In genomic region chr6:110816677-110817076, GRCh38 we compare ENCODE assay signal across 8 cellular contexts. TPM values are rescaled to one million over a fixed set of nuclear protein-coding genes. Genes with fewer than 3 reads are reported as not detected.
A peak's percentile ranks its signal among the peaks of the same experiment; 100 is the strongest.
DNase-seq lines count a peak whose midpoint lies in the region; ATAC-seq and TF ChIP-seq lines count a peak whose summit lies in the region.

No MANE protein-coding gene starts in this region.

- peaks cover 5% of the 10 kb centered on the region for H3K36me3 Mint-ChIP-seq in activated CD8-positive, alpha-beta memory T cell treated with anti-CD3 and anti-CD28 coated beads, Interleukin-2, amount 10 ng/mL, durations not matched to agents 7 days and 5 days

- peaks cover 41% of the 10 kb centered on the region for H3K79me2 ChIP-seq in OCI-LY7 (ENCODE audit: insufficient read depth, low read depth, low read length)

- peak overlapping the region; percentile 100 for H3K27ac Mint-ChIP-seq in activated CD8-positive, alpha-beta memory T cell treated with anti-CD3 and anti-CD28 coated beads, Interleukin-2, amount 10 ng/mL, durations not matched to agents 7 days and 5 days
- H3K27ac Mint-ChIP-seq in stimulated activated naive CD8-positive, alpha-beta T cell treated with anti-CD3 and anti-CD28 coated beads, Interleukin-15, amount 100 ng/mL, for 72 hours: peak overlapping the region; percentile 21 to 98

- H3K4me1 Mint-ChIP-seq in activated CD8-positive, alpha-beta memory T cell treated with anti-CD3 and anti-CD28 coated beads, Interleukin-2, amount 10 ng/mL, durations not matched to agents 7 days and 5 days: peaks cover 51% of the 10 kb centered on the region
- H3K4me1 Mint-ChIP-seq in stimulated activated naive CD8-positive, alpha-beta T cell treated with anti-CD3 and anti-CD28 coated beads, Interleukin-15, amount 100 ng/mL, for 72 hours: peaks cover 45% of the 10 kb centered on the region

- BruUV-seq in OCI-LY7 (replicated peaks; lab: Mats Ljungman, UMichigan): no TSS peak

- POLR2A ChIA-PET in OCI-LY7 (lab: Charles Lee): interaction anchor here (0.6 to 4.9 kb wide), 6 partner anchors 17 to 143 kb away, joined by 3 to 69 read pairs (median 6); partner anchors contain the start of gene AMD1

- no peak for ATAC-seq in activated CD8-positive, alpha-beta memory T cell treated with anti-CD3 and anti-CD28 coated beads, Interleukin-2, amount 10 ng/mL, durations not matched to agents 7 days and 5 days
- no peak for ATAC-seq in stimulated activated naive CD8-positive, alpha-beta T cell treated with anti-CD3 and anti-CD28 coated beads, Interleukin-15, amount 100 ng/mL, for 72 hours
- ATAC-seq in GM21737 (IDR thresholded peaks at IDR 0.05; ENCODE audit: unreplicated experiment): no peak

- H3K27me3 ChIP-seq in dorsolateral prefrontal cortex: no peaks in the 10 kb centered on the region

- H3K36me3 ChIP-seq in OCI-LY7 (ENCODE audit: insufficient read depth, low read length): no peaks in the 10 kb centered on the region

- no peaks in the 10 kb centered on the region for H3K9me3 ChIP-seq in OCI-LY7 (ENCODE audit: low read length)

- H3K27ac ChIP-seq in OCI-LY7 (ENCODE audit: low read depth, low read length, poor library complexity, severe bottlenecking) (peak overlapping the region; percentile 87), dorsolateral prefrontal cortex (peak overlapping the region in 41 of 59 donors; percentile 51 to 99 (median 97))

- TF ChIP-seq CTCF in OCI-LY7 (conservative IDR thresholded peaks at IDR 0.05; ENCODE audit: low read length) (no peak), dorsolateral prefrontal cortex (IDR thresholded peaks at IDR 0.05 in 54 of 56, conservative IDR thresholded peaks at IDR 0.05 in 2 of 56; ENCODE audit: low read depth in 1 of 56, partially characterized antibody in 56 of 56) (no peak)

- peak overlapping the region; percentile 92 for H2AFZ ChIP-seq in OCI-LY7 (ENCODE audit: low read length)

- no peaks in the 10 kb centered on the region for H3K27me3 Mint-ChIP-seq in activated CD8-positive, alpha-beta memory T cell treated with anti-CD3 and anti-CD28 coated beads, Interleukin-2, amount 10 ng/mL, durations not matched to agents 7 days and 5 days
- H3K27me3 Mint-ChIP-seq in stimulated activated naive CD8-positive, alpha-beta T cell treated with anti-CD3 and anti-CD28 coated beads, Interleukin-15, amount 100 ng/mL, for 72 hours: no peaks in the 10 kb centered on the region

- H3K9me3 Mint-ChIP-seq in activated CD8-positive, alpha-beta memory T cell treated with anti-CD3 and anti-CD28 coated beads, Interleukin-2, amount 10 ng/mL, durations not matched to agents 7 days and 5 days (ENCODE audit: low read depth): no peaks in the 10 kb centered on the region
- H3K9me3 Mint-ChIP-seq in stimulated activated naive CD8-positive, alpha-beta T cell treated with anti-CD3 and anti-CD28 coated beads, Interleukin-15, amount 100 ng/mL, for 72 hours: no peaks in the 10 kb centered on the region

- CTCF ChIA-PET in activated CD8-positive, alpha-beta memory T cell treated with anti-CD3 and anti-CD28 coated beads, Interleukin-2, amount 10 ng/mL, durations not matched to agents 7 days and 5 days (lab: Charles Lee): interaction anchor here (1.0 to 4.5 kb wide), 4 partner anchors 49 to 134 kb away, joined by 4 to 47 read pairs (median 18); partner anchors contain the start of gene AMD1
- CTCF ChIA-PET in OCI-LY7 (lab: Charles Lee; ENCODE audit: unreplicated experiment): no interaction called here

- peaks cover 29% of the 10 kb centered on the region for H3K4me1 ChIP-seq in OCI-LY7 (ENCODE audit: insufficient read depth, low read length, poor library complexity, severe bottlenecking)

- H3K4me3 ChIP-seq in OCI-LY7 (ENCODE audit: low read depth, low read length, poor library complexity, severe bottlenecking): peak overlapping the region; percentile 78
- peak overlapping the region in 5 of 59 donors; percentile 82 to 100 (median 98) for H3K4me3 ChIP-seq in dorsolateral prefrontal cortex

- DNase-seq in activated CD8-positive, alpha-beta memory T cell treated with anti-CD3 and anti-CD28 coated beads, Interleukin-2, amount 10 ng/mL, durations not matched to agents 7 days and 5 days: peak; percentile 66
- no peak for DNase-seq in activated CD8-positive, alpha-beta memory T cell treated with anti-CD3 and anti-CD28 coated beads, Interleukin-2, amount 50 U/mL, for 4 hours
- DNase-seq in OCI-LY7 (ENCODE audit: low spot score): peak; percentile 43
- no peak for DNase-seq in dorsolateral prefrontal cortex
- DNase-seq in stimulated activated naive CD8-positive, alpha-beta T cell treated with anti-CD3 and anti-CD28 coated beads, Interleukin-15, amount 100 ng/mL, for 72 hours: peak; percentile 12 to 14
- DNase-seq in COLO668 (lab: John Stamatoyannopoulos, UW; ENCODE audit: unreplicated experiment): no peak
- DNase-seq in hippocampal formation (lab: John Stamatoyannopoulos, UW): no peak

- intact Hi-C loops in OCI-LY7 (cut with micrococcal nuclease; ENCODE audit: unreplicated experiment): loop anchor here (10.0 kb wide), 2 partner anchors 168 to 668 kb away; partner anchors contain the start of genes REV3L and RPF2
- intact Hi-C loops in dorsolateral prefrontal cortex (cut with DNase I): loop anchor here (5.0 kb wide), 2 partner anchors 141 to 284 kb away; partner anchors contain the start of gene GTF3C6 (in 2 of the 2)

- H4K20me1 ChIP-seq in OCI-LY7 (ENCODE audit: insufficient read depth, low read length): peaks cover 13% of the 10 kb centered on the region; the same call in 1 of the 2 replicates

- H3K4me3 Mint-ChIP-seq in activated CD8-positive, alpha-beta memory T cell treated with anti-CD3 and anti-CD28 coated beads, Interleukin-2, amount 10 ng/mL, durations not matched to agents 7 days and 5 days: peak overlapping the region; percentile 97
- H3K4me3 Mint-ChIP-seq in stimulated activated naive CD8-positive, alpha-beta T cell treated with anti-CD3 and anti-CD28 coated beads, Interleukin-15, amount 100 ng/mL, for 72 hours: peak overlapping the region; percentile 97 to 100

- H3K4me2 ChIP-seq in OCI-LY7 (ENCODE audit: low read length): peak overlapping the region; percentile 97

- no peaks in the 10 kb centered on the region for H3K9me2 ChIP-seq in OCI-LY7 (ENCODE audit: insufficient read depth, low read length)

RNA-seq across cellular contexts. Expression of gene CDK19, which starts 1.4 kb away (rescaled TPM):
- total RNA-seq in activated CD8-positive, alpha-beta memory T cell treated with anti-CD3 and anti-CD28 coated beads, Interleukin-2, amount 10 ng/mL, durations not matched to agents 7 days and 5 days: 10 to 100 TPM; 27.8 to 29.4 TPM
- total RNA-seq in OCI-LY7 (2014; rRNA removed; shearing (Covaris generic)): 15.4 and 16.3 TPM in 2 replicates
- total RNA-seq in OCI-LY7 (2022): 35.6 and 40.8 TPM in 2 replicates
- total RNA-seq in dorsolateral prefrontal cortex: 100 to 1,000 TPM in 6 of 120 experiments, 10 to 100 TPM in 114; 35.3 to 155 (median 56.4) TPM

RNA-seq across cellular contexts. Expression of gene AMD1, which starts 57.9 kb away (rescaled TPM):
- total RNA-seq in activated CD8-positive, alpha-beta memory T cell treated with anti-CD3 and anti-CD28 coated beads, Interleukin-2, amount 10 ng/mL, durations not matched to agents 7 days and 5 days: 10 to 100 TPM; 71.2 to 85.1 TPM
- total RNA-seq in OCI-LY7 (2014; rRNA removed; shearing (Covaris generic)): 64.2 and 74.3 TPM in 2 replicates
- total RNA-seq in OCI-LY7 (2022) (76.9 and 90.0 TPM in 2 replicates), dorsolateral prefrontal cortex (100 to 1,000 TPM in 69 of 120 experiments, 10 to 100 TPM in 51; 51.8 to 156 (median 104) TPM)

Comparison
In these comparisons a context has a peak if more than half of its experiments do, and no peak if none do; other contexts are left out.
1. DNase-seq: peak in activated CD8-positive, alpha-beta memory T cell treated with anti-CD3 and anti-CD28 coated beads, Interleukin-2, amount 10 ng/mL, durations not matched to agents 7 days and 5 days (single experiment), OCI-LY7 (single experiment) and stimulated activated naive CD8-positive, alpha-beta T cell treated with anti-CD3 and anti-CD28 coated beads, Interleukin-15, amount 100 ng/mL, for 72 hours (2 of 2); none in activated CD8-positive, alpha-beta memory T cell treated with anti-CD3 and anti-CD28 coated beads, Interleukin-2, amount 50 U/mL, for 4 hours (single experiment), dorsolateral prefrontal cortex (0 of 10), COLO668 (single experiment) and hippocampal formation (0 of 2).